Comparison of ENCODE assay signal across 8 cellular contexts in the genomic region with DNA sequence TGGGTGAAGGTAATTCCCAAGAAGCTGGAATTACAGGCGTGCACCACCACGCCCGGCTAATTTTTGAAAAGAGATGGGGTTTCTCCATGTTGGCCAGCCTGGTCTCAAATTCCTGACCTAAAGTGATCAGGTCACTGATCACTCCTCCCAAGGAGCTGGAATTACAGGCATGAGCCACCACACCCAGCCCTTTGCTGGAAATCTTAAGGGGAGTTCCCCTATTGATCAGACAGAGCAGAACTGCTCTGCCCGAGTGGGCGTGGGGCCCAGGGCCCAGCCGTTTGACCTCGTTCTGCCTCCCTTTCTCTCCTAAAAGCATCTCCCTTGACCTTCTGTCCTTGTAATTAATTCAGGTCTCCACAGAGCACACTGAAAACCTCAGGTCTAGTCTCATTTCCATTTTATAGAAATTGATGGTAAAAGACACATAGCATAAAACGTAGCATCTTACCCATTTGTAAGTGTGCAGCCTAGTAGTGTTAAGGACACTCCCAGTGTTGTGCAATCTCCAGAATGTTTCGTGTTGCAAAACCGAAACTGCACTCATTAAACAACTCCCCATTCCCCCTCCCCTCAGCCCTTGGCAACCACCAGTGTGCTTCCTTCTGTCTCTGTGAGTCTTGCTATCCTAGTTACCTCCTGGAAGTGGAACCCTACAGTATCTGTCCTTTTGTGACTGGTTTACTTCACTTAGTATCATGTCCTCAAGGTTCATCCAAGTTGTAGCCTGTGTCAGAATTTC.
DNase-seq lines count a peak whose midpoint lies in the region; ATAC-seq and TF ChIP-seq lines count a peak whose summit lies in the region.

No MANE protein-coding gene starts in this region.

- H3K4me1 ChIP-seq in tibial nerve = peaks cover 0 to 79% (median 37%) of the 10 kb centered on the region in 4 donors

- H3K4me3 Mint-ChIP-seq in mesothelial cell of epicardium = no peak overlapping the region

- no peaks in the 10 kb centered on the region for H3K9me3 Mint-ChIP-seq in mesothelial cell of epicardium

- H3K4me3 ChIP-seq in coronary artery (peak overlapping the region; percentile 56), tibial nerve (peak overlapping the region in 1 of 4 donors; percentile 34)

- TF ChIP-seq CTCF in coronary artery (IDR thresholded peaks at IDR 0.05) = no peak
- TF ChIP-seq CTCF in mesothelial cell of epicardium (IDR thresholded peaks at IDR 0.05; ENCODE audit: unreplicated experiment) = no peak
- TF ChIP-seq CTCF in tibial nerve (IDR thresholded peaks at IDR 0.05) = peak in 1 of 5 experiments; percentile 10

- peaks cover 33% of the 10 kb centered on the region for H3K4me1 Mint-ChIP-seq in mesothelial cell of epicardium

- DNase-seq in NCI-H1436 (lab: John Stamatoyannopoulos, UW) (peak; percentile 28), NCI-H1436 treated with DMSO at 0.1 percent for 48 hours (lab: John Stamatoyannopoulos, UW) (no peak), SIG-M5 (lab: John Stamatoyannopoulos, UW) (peak; percentile 81), coronary artery (ENCODE audit: low spot score) (peak; percentile 90), mesothelial cell of epicardium (ENCODE audit: low spot score in 2 of 2, unreplicated experiment in 2 of 2) (no peak), tibial nerve (ENCODE audit: low spot score in 2 of 2) (peak; percentile 70 to 95), NCI-H1105 (lab: John Stamatoyannopoulos, UW) (no peak)

- H3K27me3 Mint-ChIP-seq in mesothelial cell of epicardium (ENCODE audit: low read depth) = peaks cover 56% of the 10 kb centered on the region

- H3K36me3 Mint-ChIP-seq in mesothelial cell of epicardium = no peaks in the 10 kb centered on the region

- no peak for TF ChIP-seq POLR2A in tibial nerve (IDR thresholded peaks at IDR 0.05)

- peak overlapping the region; percentile 92 for H3K27ac Mint-ChIP-seq in mesothelial cell of epicardium

- peak overlapping the region; percentile 24 to 76 for H3K27ac ChIP-seq in coronary artery
- H3K27ac ChIP-seq in tibial nerve = peak overlapping the region; percentile 26 to 72 (median 46)

- 28 to 34% methylated on average over 10 of the region's 10 CpGs for WGBS in tibial nerve, 2 donors

- H3K36me3 ChIP-seq in tibial nerve = no peaks in the 10 kb centered on the region

- peak; percentile 56 for ATAC-seq in HG03520 (IDR thresholded peaks at IDR 0.05; ENCODE audit: unreplicated experiment)

- no peaks in the 10 kb centered on the region for H3K9me3 ChIP-seq in tibial nerve

- H3K27me3 ChIP-seq in tibial nerve = no peaks in the 10 kb centered on the region

- TF ChIP-seq EP300 in tibial nerve (IDR thresholded peaks at IDR 0.05) = peak; percentile 81 to 89

Comparison
In these comparisons a context has a peak if more than half of its experiments do, and no peak if none do; other contexts are left out.
1. DNase-seq: peak in NCI-H1436 (single experiment), SIG-M5 (single experiment), coronary artery (single experiment) and tibial nerve (2 of 2); none in NCI-H1436 treated with DMSO at 0.1 percent for 48 hours (single experiment), mesothelial cell of epicardium (0 of 2) and NCI-H1105 (single experiment).